14 cellular contexts compared by ENCODE assay signal in the genomic region with DNA sequence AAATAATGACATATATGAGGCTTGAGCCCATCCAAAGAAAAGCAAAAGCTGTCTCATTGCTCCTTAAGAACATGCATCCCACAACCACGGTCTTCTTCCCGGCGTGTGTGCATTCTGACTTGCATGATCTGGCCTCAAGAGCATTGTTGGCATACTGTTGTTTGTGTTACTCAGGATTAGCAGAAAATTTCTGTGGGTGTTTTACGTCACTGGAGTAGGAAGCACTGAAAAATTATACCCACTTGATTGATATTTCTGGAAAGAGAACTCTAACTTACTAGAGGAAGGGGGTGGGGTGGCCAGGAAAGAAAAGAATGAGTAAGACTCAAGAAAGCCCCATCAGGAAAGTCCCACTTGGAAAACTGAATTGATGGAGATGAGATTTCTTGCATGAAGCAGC.
DNase-seq lines count a peak whose midpoint lies in the region; ATAC-seq and TF ChIP-seq lines count a peak whose summit lies in the region.
"Had no signal": no experiment of that assay in that cellular context is flagged by ENCODE, and none has a peak within 500 bp of the region (broad histone marks: within the 10 kb centered on the region; RNA-seq: fewer than 3 reads in every experiment).

No MANE protein-coding gene starts in this region.

- no peaks in the 10 kb centered on the region for H3F3A ChIP-seq in PC-3 (ENCODE audit: low read length, unreplicated experiment)

- H3K4me2 ChIP-seq in PC-3 (ENCODE audit: low read length) (peak overlapping the region; percentile 22; the same call in 1 of the 2 replicates), osteoblast (ENCODE audit: insufficient read depth, low read length) (peak overlapping the region; percentile 54)

- no peak overlapping the region; the same call in 1 of the 2 replicates for H3K9ac ChIP-seq in PC-3 (ENCODE audit: low read length)

- intact Hi-C loops in PC-3 (cut with micrococcal nuclease) (no loop called here), psoas muscle (cut with DNase I) (no loop called here)

- H3K9me2 ChIP-seq in PC-3 (replicated peaks; ENCODE audit: low read length): no peaks in the 10 kb centered on the region

- H4K20me1 ChIP-seq in PC-3 (ENCODE audit: low read length): no peaks in the 10 kb centered on the region
- H4K20me1 ChIP-seq in osteoblast (ENCODE audit: insufficient read depth, low read length): no peaks in the 10 kb centered on the region

- H3K4me3 ChIP-seq in PC-3 (ENCODE audit: low read length) (no peak overlapping the region), osteoblast (ENCODE audit: insufficient read depth, low read length) (no peak overlapping the region), psoas muscle (no peak overlapping the region)
- H3K4me3 ChIP-seq: body of pancreas had no signal

- in situ Hi-C loops in Caki2 (cut with HindIII; ENCODE audit: low pct_unique_long_range_greater_than_20kb, low sequenced_read_pairs): no loop called here

- H3K4me1 ChIP-seq in PC-3 (ENCODE audit: insufficient read depth, low read length): peaks cover 37% of the 10 kb centered on the region
- H3K4me1 ChIP-seq in osteoblast (ENCODE audit: insufficient read depth, low read length): peaks cover 27% of the 10 kb centered on the region
- H3K4me1 ChIP-seq in psoas muscle: no peaks in the 10 kb centered on the region

- H3K27ac ChIP-seq in PC-3 (ENCODE audit: low read length): peak overlapping the region; percentile 39
- peak overlapping the region; percentile 63 for H3K27ac ChIP-seq in epithelial cell of prostate
- H3K27ac ChIP-seq in osteoblast (ENCODE audit: low read depth, low read length): peak overlapping the region; percentile 68
- no peak overlapping the region for H3K27ac ChIP-seq in psoas muscle
- H3K27ac ChIP-seq: body of pancreas had no signal

- CTCF ChIA-PET in PC-3 (lab: Charles Lee): no interaction called here

- peak; percentile 23 for DNase-seq in Caki2 (ENCODE audit: low read depth)
- DNase-seq in PC-3: peak; percentile 16
- DNase-seq in epithelial cell of prostate (ENCODE audit: low read depth, low spot score): no peak
- peak; percentile 43 for DNase-seq in osteoblast (ENCODE audit: insufficient read length, low spot score, missing footprints)
- DNase-seq in NCI-H2171 treated with DMSO at 0.1 percent for 48 hours (lab: John Stamatoyannopoulos, UW): no peak
- DNase-seq in GDM1 (lab: John Stamatoyannopoulos, UW): no peak
- DNase-seq in psoas muscle: no peak
- no peak for DNase-seq in NCI-H2029 (lab: John Stamatoyannopoulos, UW)
- DNase-seq: activated CD4-positive, alpha-beta T cell treated with anti-CD3 and anti-CD28 coated beads for 36 hours; activated T-cell treated with anti-CD3 and anti-CD28 coated beads, Interleukin-2, amount 50 U/mL, for 48 hours; body of pancreas; CD8-positive, alpha-beta T cell; midbrain; MM.1S had no signal

- no peaks in the 10 kb centered on the region for H3K27me3 ChIP-seq in PC-3 (ENCODE audit: low read length)
- H3K27me3 ChIP-seq in osteoblast (ENCODE audit: insufficient read depth, low read length): no peaks in the 10 kb centered on the region
- H3K27me3 ChIP-seq in psoas muscle (ENCODE audit: insufficient read depth in 3 of 3, low read length in 2 of 3): no peaks in the 10 kb centered on the region
- H3K27me3 ChIP-seq: body of pancreas had no signal

- H2AFZ ChIP-seq in PC-3 (ENCODE audit: low read length): 0 out of 2 replicates have a peak overlapping the region, but pooled peaks have one; percentile 19
- peak overlapping the region; percentile 10 for H2AFZ ChIP-seq in osteoblast (ENCODE audit: low read length)

- POLR2A ChIA-PET in PC-3 (lab: Charles Lee; ENCODE audit: unreplicated experiment): interaction anchor here (0.5 kb wide), 1 partner anchor 35 kb away, joined by 4 read pairs; no protein-coding TSS in a partner anchor

- H3K79me2 ChIP-seq in PC-3 (ENCODE audit: low read length): no peaks in the 10 kb centered on the region
- H3K79me2 ChIP-seq in osteoblast (ENCODE audit: insufficient read depth, low read length): no peaks in the 10 kb centered on the region

- H3K9me3 ChIP-seq in PC-3 (ENCODE audit: low read length) (no peaks in the 10 kb centered on the region), osteoblast (ENCODE audit: low read depth, low read length) (no peaks in the 10 kb centered on the region), psoas muscle (no peaks in the 10 kb centered on the region)
- H3K9me3 ChIP-seq: body of pancreas had no signal

- 36 to 74% (median 51%) methylated on average over 4 of the region's 4 CpGs for WGBS in psoas muscle, 3 donors

- no TSS peak for BruUV-seq in PC-3 (replicated peaks; lab: Mats Ljungman, UMichigan)

- no peak for ATAC-seq in PC-3
- ATAC-seq in psoas muscle: no peak
- ATAC-seq: activated CD4-positive, alpha-beta T cell treated with anti-CD3 and anti-CD28 coated beads for 36 hours; body of pancreas; CD8-positive, alpha-beta T cell had no signal

- no peak for TF ChIP-seq CTCF in PC-3 (conservative IDR thresholded peaks at IDR 0.05; ENCODE audit: low read depth, low read length)
- no peak for TF ChIP-seq CTCF in osteoblast (IDR thresholded peaks at IDR 0.05; ENCODE audit: extremely low read depth, low read depth, low read length)
- TF ChIP-seq CTCF in psoas muscle (IDR thresholded peaks at IDR 0.05): no peak

- no peaks in the 10 kb centered on the region for H3K36me3 ChIP-seq in PC-3 (ENCODE audit: low read depth, low read length)
- H3K36me3 ChIP-seq in osteoblast (ENCODE audit: insufficient read depth, low read length): no peaks in the 10 kb centered on the region
- H3K36me3 ChIP-seq in psoas muscle (ENCODE audit: insufficient read depth in 1 of 2, low read depth in 1 of 2): no peaks in the 10 kb centered on the region

Comparison
In these comparisons a context has a peak if more than half of its experiments do, and no peak if none do; other contexts are left out.
1. DNase-seq: peak in Caki2 (single experiment), PC-3 (single experiment) and osteoblast (single experiment); none in epithelial cell of prostate (single experiment), NCI-H2171 treated with DMSO at 0.1 percent for 48 hours (single experiment), GDM1 (single experiment), psoas muscle (0 of 2) and NCI-H2029 (single experiment).